2 cellular contexts compared by ENCODE assay signal in the genomic region with DNA sequence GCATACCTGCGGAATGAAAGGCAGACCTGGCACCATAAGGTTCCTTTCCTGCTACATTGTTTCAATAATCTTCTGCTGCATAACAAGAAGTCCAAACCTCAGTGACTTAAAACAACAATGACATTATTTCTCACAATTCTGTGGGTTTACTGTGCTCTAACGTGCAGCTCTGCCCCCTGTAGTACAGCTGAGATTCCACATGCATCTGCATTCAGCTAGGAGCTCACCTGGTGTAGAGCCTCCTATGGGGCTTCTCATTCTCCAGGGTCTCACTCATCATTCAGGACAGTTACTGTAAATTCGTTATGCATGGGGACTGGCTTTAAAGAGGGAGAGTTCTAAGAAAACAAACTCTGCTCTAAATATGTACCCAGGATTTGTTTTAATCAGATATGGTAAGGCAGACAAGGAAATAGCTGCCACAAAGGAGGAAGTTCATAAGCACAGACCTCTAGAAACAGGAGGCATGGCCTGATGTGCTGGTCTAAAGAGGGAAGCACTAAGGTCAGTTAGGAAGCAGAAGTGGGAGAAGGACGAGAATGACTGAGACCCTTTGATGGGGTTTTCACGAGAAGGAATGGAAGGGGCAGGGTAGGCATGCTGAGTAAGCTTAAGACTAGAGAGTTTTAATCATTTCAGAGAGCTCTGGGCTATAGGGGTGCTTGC.
TF ChIP-seq lines count a peak whose summit lies in the region.

No MANE protein-coding gene starts in this region.

TF ChIP-seq in A549, 52 proteins besides CTCF, POLR2A, EP300 and RAD21:
- no peak for TF ChIP-seq E2F6 (IDR thresholded peaks at IDR 0.05; ENCODE audit: borderline replicate concordance, low read depth)
- TF ChIP-seq GATA3 (IDR thresholded peaks at IDR 0.05; ENCODE audit: borderline replicate concordance) = no peak
- no peak for TF ChIP-seq TFCP2L1 (CRISPR knock-in tag; IDR thresholded peaks at IDR 0.05)
- TF ChIP-seq CHD4 (IDR thresholded peaks at IDR 0.05; ENCODE audit: borderline replicate concordance) = no peak
- TF ChIP-seq SMC3 (IDR thresholded peaks at IDR 0.05) = no peak
- TF ChIP-seq USF2 (IDR thresholded peaks at IDR 0.05) = no peak

TF ChIP-seq in GM12878, 131 proteins besides CTCF, POLR2A, EP300 and RAD21:
- TF ChIP-seq, protein P1, sequence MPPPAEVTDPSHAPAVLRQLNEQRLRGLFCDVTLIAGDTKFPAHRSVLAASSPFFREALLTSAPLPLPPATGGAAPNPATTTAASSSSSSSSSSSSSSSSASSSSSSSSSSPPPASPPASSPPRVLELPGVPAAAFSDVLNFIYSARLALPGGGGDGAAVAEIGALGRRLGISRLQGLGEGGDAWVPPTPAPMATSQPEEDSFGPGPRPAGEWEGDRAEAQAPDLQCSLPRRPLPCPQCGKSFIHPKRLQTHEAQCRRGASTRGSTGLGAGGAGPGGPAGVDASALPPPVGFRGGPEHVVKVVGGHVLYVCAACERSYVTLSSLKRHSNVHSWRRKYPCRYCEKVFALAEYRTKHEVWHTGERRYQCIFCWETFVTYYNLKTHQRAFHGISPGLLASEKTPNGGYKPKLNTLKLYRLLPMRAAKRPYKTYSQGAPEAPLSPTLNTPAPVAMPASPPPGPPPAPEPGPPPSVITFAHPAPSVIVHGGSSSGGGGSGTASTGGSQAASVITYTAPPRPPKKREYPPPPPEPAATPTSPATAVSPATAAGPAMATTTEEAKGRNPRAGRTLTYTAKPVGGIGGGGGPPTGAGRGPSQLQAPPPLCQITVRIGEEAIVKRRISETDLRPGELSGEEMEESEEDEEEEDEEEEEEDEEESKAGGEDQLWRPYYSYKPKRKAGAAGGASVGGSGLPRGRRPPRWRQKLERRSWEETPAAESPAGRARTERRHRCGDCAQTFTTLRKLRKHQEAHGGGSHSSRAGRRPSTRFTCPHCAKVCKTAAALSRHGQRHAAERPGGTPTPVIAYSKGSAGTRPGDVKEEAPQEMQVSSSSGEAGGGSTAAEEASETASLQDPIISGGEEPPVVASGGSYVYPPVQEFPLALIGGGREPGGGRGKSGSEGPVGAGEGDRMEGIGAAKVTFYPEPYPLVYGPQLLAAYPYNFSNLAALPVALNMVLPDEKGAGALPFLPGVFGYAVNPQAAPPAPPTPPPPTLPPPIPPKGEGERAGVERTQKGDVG (CRISPR knock-in tag; IDR thresholded peaks at IDR 0.05) = no peak
- TF ChIP-seq SMC3 (IDR thresholded peaks at IDR 0.05; ENCODE audit: borderline replicate concordance, low read length) = 0 out of 2 replicates have a peak, but pooled peaks have one; percentile 4
TF ChIP-seq in GM12878: peak in this region for 1.
